In genomic region chr19:18910010-18910409, GRCh38 we compare ENCODE assay signal across 31 cellular contexts. TPM values are rescaled to one million over a fixed set of nuclear protein-coding genes. Genes with fewer than 3 reads are reported as not detected.
"Had no signal": no experiment of that assay in that cellular context is flagged by ENCODE, and none has a peak within 500 bp of the region (broad histone marks: within the 10 kb centered on the region; RNA-seq: fewer than 3 reads in every experiment).

No MANE protein-coding gene starts in this region.

- H3K4me3 Mint-ChIP-seq: activated CD4-positive, alpha-beta memory T cell treated with anti-CD3 and anti-CD28 coated beads for 36 hours; activated CD4-positive, alpha-beta T cell treated with anti-CD3 and anti-CD28 coated beads for 36 hours; activated CD4-positive, alpha-beta T cell treated with anti-CD3 and anti-CD28 coated beads, Interleukin-2, amount 10 ng/mL, durations not matched to agents 24 days and 14 days; activated CD8-positive, alpha-beta memory T cell treated with anti-CD3 and anti-CD28 coated beads, Interleukin-2, amount 10 ng/mL, durations not matched to agents 7 days and 5 days; activated CD8-positive, alpha-beta T cell treated with anti-CD3 and anti-CD28 coated beads, Interleukin-2, amount 10 ng/mL, durations not matched to agents 7 days and 5 days; activated naive CD4-positive, alpha-beta T cell treated with anti-CD3 and anti-CD28 coated beads, Interleukin-2, amount 10 ng/mL, durations not matched to agents 7 days and 5 days; activated naive CD8-positive, alpha-beta T cell treated with anti-CD3 and anti-CD28 coated beads, Interleukin-2, amount 10 ng/mL, durations not matched to agents 7 days and 5 days; activated T-cell treated with anti-CD3 and anti-CD28 coated beads, Interleukin-2, amount 50 U/mL, for 24 hours; activated T-cell treated with anti-CD3 and anti-CD28 coated beads, Interleukin-2, amount 50 U/mL, for 72 hours; brain; endodermal cell had no signal

- H3K4me1 Mint-ChIP-seq: brain, endodermal cell had no signal

- ATAC-seq: activated CD4-positive, alpha-beta T cell treated with anti-CD3 and anti-CD28 coated beads for 36 hours; activated CD8-positive, alpha-beta memory T cell treated with anti-CD3 and anti-CD28 coated beads, Interleukin-2, amount 10 ng/mL, durations not matched to agents 7 days and 5 days; activated CD8-positive, alpha-beta T cell treated with anti-CD3 and anti-CD28 coated beads, Interleukin-2, amount 10 ng/mL, durations not matched to agents 7 days and 5 days; activated naive CD4-positive, alpha-beta T cell treated with anti-CD3 and anti-CD28 coated beads, Interleukin-2, amount 50 U/mL, for 72 hours; activated T-cell treated with anti-CD3 and anti-CD28 coated beads, Interleukin-2, amount 50 U/mL, for 72 hours; foreskin keratinocyte; gastrocnemius medialis; heart left ventricle had no signal

- H3K9me3 Mint-ChIP-seq: activated CD4-positive, alpha-beta memory T cell treated with anti-CD3 and anti-CD28 coated beads for 36 hours; activated CD4-positive, alpha-beta T cell treated with anti-CD3 and anti-CD28 coated beads, Interleukin-2, amount 10 ng/mL, durations not matched to agents 24 days and 14 days; activated naive CD4-positive, alpha-beta T cell treated with anti-CD3 and anti-CD28 coated beads, Interleukin-2, amount 10 ng/mL, durations not matched to agents 7 days and 5 days; activated naive CD4-positive, alpha-beta T cell treated with anti-CD3 and anti-CD28 coated beads, Interleukin-2, amount 50 U/mL, for 72 hours; activated T-cell treated with anti-CD3 and anti-CD28 coated beads, Interleukin-2, amount 50 U/mL, for 24 hours; activated T-cell treated with anti-CD3 and anti-CD28 coated beads, Interleukin-2, amount 50 U/mL, for 72 hours had no signal

- DNase-seq: activated CD4-positive, alpha-beta memory T cell treated with anti-CD3 and anti-CD28 coated beads for 36 hours; activated CD4-positive, alpha-beta T cell treated with anti-CD3 and anti-CD28 coated beads for 36 hours; activated CD4-positive, alpha-beta T cell treated with anti-CD3 and anti-CD28 coated beads, Interleukin-2, amount 10 ng/mL, durations not matched to agents 24 days and 14 days; activated CD4-positive, CD25-positive, alpha-beta regulatory T cell; activated CD4-positive, CD25-positive, alpha-beta regulatory T cell treated with anti-CD3 and anti-CD28 coated beads, Interleukin-2, amount 50 U/mL, for 72 hours; activated CD8-positive, alpha-beta memory T cell treated with anti-CD3 and anti-CD28 coated beads, Interleukin-2, amount 10 ng/mL, durations not matched to agents 7 days and 5 days; activated CD8-positive, alpha-beta memory T cell treated with anti-CD3 and anti-CD28 coated beads, Interleukin-2, amount 50 U/mL, for 4 hours; activated CD8-positive, alpha-beta T cell treated with anti-CD3 and anti-CD28 coated beads, Interleukin-2, amount 10 ng/mL, durations not matched to agents 7 days and 5 days; activated gamma-delta T cell; activated naive CD4-positive, alpha-beta T cell; activated naive CD4-positive, alpha-beta T cell treated with anti-CD3 and anti-CD28 coated beads, Interleukin-2, amount 10 ng/mL, durations not matched to agents 7 days and 5 days; activated naive CD8-positive, alpha-beta T cell treated with anti-CD3 and anti-CD28 coated beads, Interleukin-2, amount 10 ng/mL, durations not matched to agents 7 days and 5 days; activated T-cell treated with anti-CD3 and anti-CD28 coated beads for 4 hours; activated T-cell treated with anti-CD3 and anti-CD28 coated beads, Interleukin-2, amount 50 U/mL, for 24 hours; activated T-cell treated with anti-CD3 and anti-CD28 coated beads, Interleukin-2, amount 50 U/mL, for 72 hours; colonic mucosa; effector memory CD4-positive, alpha-beta T cell; endodermal cell; erythroblast; foreskin keratinocyte; gastrocnemius medialis; glutamatergic neuron; heart left ventricle; T-helper 2 cell had no signal

- H3K27me3 Mint-ChIP-seq: activated CD4-positive, alpha-beta memory T cell treated with anti-CD3 and anti-CD28 coated beads for 36 hours; activated CD4-positive, alpha-beta T cell treated with anti-CD3 and anti-CD28 coated beads for 36 hours; activated CD4-positive, alpha-beta T cell treated with anti-CD3 and anti-CD28 coated beads, Interleukin-2, amount 10 ng/mL, durations not matched to agents 24 days and 14 days; activated CD8-positive, alpha-beta memory T cell treated with anti-CD3 and anti-CD28 coated beads, Interleukin-2, amount 10 ng/mL, durations not matched to agents 7 days and 5 days; activated naive CD4-positive, alpha-beta T cell treated with anti-CD3 and anti-CD28 coated beads, Interleukin-2, amount 10 ng/mL, durations not matched to agents 7 days and 5 days; activated naive CD8-positive, alpha-beta T cell treated with anti-CD3 and anti-CD28 coated beads, Interleukin-2, amount 10 ng/mL, durations not matched to agents 7 days and 5 days; activated T-cell treated with anti-CD3 and anti-CD28 coated beads, Interleukin-2, amount 50 U/mL, for 24 hours; brain had no signal

- H3K27ac Mint-ChIP-seq: activated CD4-positive, alpha-beta memory T cell treated with anti-CD3 and anti-CD28 coated beads for 36 hours; activated CD4-positive, alpha-beta T cell treated with anti-CD3 and anti-CD28 coated beads for 36 hours; activated CD4-positive, alpha-beta T cell treated with anti-CD3 and anti-CD28 coated beads, Interleukin-2, amount 10 ng/mL, durations not matched to agents 24 days and 14 days; activated CD8-positive, alpha-beta memory T cell treated with anti-CD3 and anti-CD28 coated beads, Interleukin-2, amount 10 ng/mL, durations not matched to agents 7 days and 5 days; activated CD8-positive, alpha-beta T cell treated with anti-CD3 and anti-CD28 coated beads, Interleukin-2, amount 10 ng/mL, durations not matched to agents 7 days and 5 days; activated naive CD4-positive, alpha-beta T cell treated with anti-CD3 and anti-CD28 coated beads, Interleukin-2, amount 10 ng/mL, durations not matched to agents 7 days and 5 days; activated naive CD8-positive, alpha-beta T cell treated with anti-CD3 and anti-CD28 coated beads, Interleukin-2, amount 10 ng/mL, durations not matched to agents 7 days and 5 days; activated T-cell treated with anti-CD3 and anti-CD28 coated beads, Interleukin-2, amount 50 U/mL, for 24 hours; activated T-cell treated with anti-CD3 and anti-CD28 coated beads, Interleukin-2, amount 50 U/mL, for 72 hours; endodermal cell had no signal

- H3K27ac ChIP-seq: ascending aorta, breast epithelium, cardiac muscle cell, colonic mucosa, esophagus muscularis mucosa, foreskin keratinocyte, gastrocnemius medialis, heart left ventricle had no signal

RNA-seq across cellular contexts. Expression of gene CERS1, which starts 14.1 kb away (rescaled TPM):
- total RNA-seq: activated CD4-positive, alpha-beta memory T cell treated with anti-CD3 and anti-CD28 coated beads for 36 hours; activated CD8-positive, alpha-beta memory T cell treated with anti-CD3 and anti-CD28 coated beads, Interleukin-2, amount 10 ng/mL, durations not matched to agents 7 days and 5 days; activated CD8-positive, alpha-beta T cell treated with anti-CD3 and anti-CD28 coated beads, Interleukin-2, amount 10 ng/mL, durations not matched to agents 7 days and 5 days; activated naive CD8-positive, alpha-beta T cell treated with anti-CD3 and anti-CD28 coated beads, Interleukin-2, amount 10 ng/mL, durations not matched to agents 7 days and 5 days; activated T-cell treated with anti-CD3 and anti-CD28 coated beads, Interleukin-2, amount 50 U/mL, for 72 hours; ascending aorta; T-helper 1 cell treated with Interleukin-12 subunit alpha and Interleukin-12 subunit beta and Interleukin-4 antibody, amounts not matched to agents 30 ng/mL and 1 ng/mL, for 36 hours had no signal

RNA-seq across cellular contexts. Expression of gene HOMER3, which starts 31.0 kb away (rescaled TPM):
- total RNA-seq: activated CD8-positive, alpha-beta T cell treated with anti-CD3 and anti-CD28 coated beads, Interleukin-2, amount 10 ng/mL, durations not matched to agents 7 days and 5 days had no signal
